ENCODE assay signal across 14 cellular contexts in the genomic region with DNA sequence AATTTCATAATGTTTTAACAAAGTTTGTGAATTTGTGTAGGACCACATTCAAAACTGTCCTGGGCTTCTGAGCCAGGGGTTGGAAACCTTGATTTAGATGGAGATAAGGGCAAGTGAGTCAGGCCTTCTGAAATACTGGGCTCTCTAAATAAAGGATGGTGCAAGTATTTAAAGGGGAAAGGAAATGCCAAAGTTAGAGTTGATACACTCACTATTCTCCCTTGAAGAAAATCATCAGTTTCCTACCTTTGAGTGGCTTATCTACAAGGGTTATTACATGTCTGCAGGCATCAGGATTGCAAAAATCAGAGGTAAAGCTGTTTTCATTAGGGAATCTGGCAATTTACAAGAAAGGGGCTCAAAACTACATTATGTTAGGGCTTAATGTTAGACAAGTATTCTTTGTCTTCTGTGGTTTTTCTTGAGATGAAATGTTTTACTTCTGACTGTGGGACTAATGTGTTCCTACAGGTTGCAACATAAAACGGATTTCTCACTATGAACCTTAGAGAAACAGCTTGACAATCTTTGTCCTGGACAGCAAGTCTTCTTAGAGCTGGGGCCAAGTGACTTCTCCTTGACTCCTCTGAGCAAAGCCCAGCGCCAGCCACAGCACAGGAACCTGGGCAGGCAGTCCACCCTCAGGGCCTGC. TPM values are rescaled to one million over a fixed set of nuclear protein-coding genes. Genes with fewer than 3 reads are reported as not detected.
A peak's percentile ranks its signal among the peaks of the same experiment; 100 is the strongest.
DNase-seq lines count a peak whose midpoint lies in the region; ATAC-seq, FAIRE-seq and TF ChIP-seq lines count a peak whose summit lies in the region.
"Had no signal": no experiment of that assay in that cellular context is flagged by ENCODE, and none has a peak within 500 bp of the region (broad histone marks: within the 10 kb centered on the region; RNA-seq: fewer than 3 reads in every experiment).

No MANE protein-coding gene starts in this region.

- TF ChIP-seq POLR2A in adrenal gland (IDR thresholded peaks at IDR 0.05), result no peak

- H3K4me1 ChIP-seq in adrenal gland (replicated peaks in 1 of 2), result peaks cover 5 to 72% of the 10 kb centered on the region in 2 donors

- 42 to 55% (median 51%) methylated on average over 2 of the region's 2 CpGs for WGBS in adrenal gland, 4 donors

- H3K9me3 ChIP-seq in adrenal gland (replicated peaks in 1 of 3), result no peaks in the 10 kb centered on the region

- peak; percentile 35 for ATAC-seq in left lobe of liver
- ATAC-seq in GM18502 (IDR thresholded peaks at IDR 0.05; ENCODE audit: poor library complexity, unreplicated experiment), result no peak
- ATAC-seq: effector memory CD8-positive, alpha-beta T cell had no signal

- no peaks in the 10 kb centered on the region for H3K36me3 ChIP-seq in adrenal gland (replicated peaks in 1 of 2)

- no peak for FAIRE-seq in frontal cortex (lab: Jason Lieb, UNC)

- no peak for TF ChIP-seq CTCF in adrenal gland (IDR thresholded peaks at IDR 0.05)

- DNase-seq in AG20443 (ENCODE audit: low spot score) (peak; percentile 36), HT1080 (ENCODE audit: low read depth) (peak; percentile 25), adrenal gland (peak in 4 of 7 donors; percentile 33 to 50 (median 40)), left lobe of liver (ENCODE audit: low spot score) (no peak), posterior cingulate gyrus (no peak), frontal cortex (ENCODE audit: low spot score in 2 of 2) (no peak)
- no peak for DNase-seq in stimulated activated CD4-positive, alpha-beta T cell treated with anti-CD3 and anti-CD28 coated beads, Interleukin-2, amount 100 ng/mL, for 24 hours
- DNase-seq: activated naive CD4-positive, alpha-beta T cell treated with Interleukin-2 at 50 U/mL for 16 hours; effector memory CD8-positive, alpha-beta T cell; H7; NCI-H510A treated with DMSO at 0.1 percent for 48 hours had no signal

- peak overlapping the region in 2 of 5 donors; percentile 58 to 66 for H3K27ac ChIP-seq in adrenal gland
- H3K27ac ChIP-seq: SK-N-MC, skin epidermis had no signal

- H3K4me3 ChIP-seq in adrenal gland, result no peak overlapping the region
- H3K4me3 ChIP-seq: SK-N-MC, skin epidermis had no signal

- intact Hi-C loops in adrenal gland (cut with DNase I), result no loop called here
- intact Hi-C loops in posterior cingulate gyrus (cut with DNase I), result no loop called here

- H3K27me3 ChIP-seq in adrenal gland, result no peaks in the 10 kb centered on the region

RNA-seq across cellular contexts. Expression of gene RNU4ATAC, which starts 31.1 kb away (rescaled TPM):
- total RNA-seq in HT1080 (2014; rRNA removed; shearing (Covaris generic)), result not detected in 2 replicates
- not detected in 2 replicates for polyA plus RNA-seq in HT1080 (2015; cell fraction: cytosol; rRNA removed)
- polyA plus RNA-seq in HT1080 (2015; cell fraction: nucleus; rRNA removed), result not detected in 2 replicates
- total RNA-seq in adrenal gland, result not detected
- polyA plus RNA-seq in adrenal gland, result not detected
- total RNA-seq in left lobe of liver, result not detected
- under 0.01 TPM for total RNA-seq in frontal cortex
- total RNA-seq: H7 had no signal

Comparison
In these comparisons a context has a peak if more than half of its experiments do, and no peak if none do; other contexts are left out.
1. DNase-seq: peak in AG20443 (single experiment), HT1080 (single experiment) and adrenal gland (4 of 7); none in left lobe of liver (single experiment), stimulated activated CD4-positive, alpha-beta T cell treated with anti-CD3 and anti-CD28 coated beads, Interleukin-2, amount 100 ng/mL, for 24 hours (0 of 2), posterior cingulate gyrus (0 of 10) and frontal cortex (0 of 2).